ENCODE assay signal across 9 cellular contexts in the genomic region with DNA sequence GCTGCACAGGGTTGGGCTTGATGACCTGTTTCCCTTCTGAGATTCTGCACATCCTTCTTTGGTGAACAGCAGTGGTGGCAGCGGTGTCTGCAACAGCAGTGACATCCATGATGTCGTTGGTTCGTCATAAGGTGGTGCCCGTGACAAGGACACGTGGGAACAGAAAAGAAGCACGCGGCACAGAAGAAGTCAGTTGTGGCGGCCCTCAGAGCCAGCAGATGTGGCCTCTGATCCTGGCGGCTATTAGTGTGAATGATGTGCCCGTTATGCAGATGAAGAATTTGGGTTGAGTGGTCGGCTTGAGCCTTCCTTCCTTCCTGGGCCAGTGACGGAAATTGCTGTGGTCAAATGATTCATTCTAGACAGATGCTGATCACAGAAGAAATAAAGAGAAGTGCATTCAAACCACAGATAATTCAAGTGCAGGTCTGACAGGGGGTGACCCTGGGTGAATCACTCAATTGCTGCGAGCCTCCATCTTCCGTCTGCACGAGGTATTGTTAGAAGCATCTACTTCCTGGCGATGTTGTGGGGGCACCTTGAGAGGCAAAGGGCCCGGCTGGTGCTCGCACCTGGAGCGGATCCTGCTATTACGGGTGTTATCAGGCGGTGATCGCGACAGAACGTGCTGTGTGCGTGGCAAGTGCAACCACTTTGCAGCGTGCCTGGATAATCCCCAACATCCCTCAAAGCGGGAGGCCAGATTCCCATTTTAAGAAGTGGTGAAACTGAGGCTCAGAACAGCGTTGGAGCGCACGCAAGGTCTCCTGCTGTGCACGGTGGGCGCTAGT.
A peak's percentile ranks its signal among the peaks of the same experiment; 100 is the strongest.
DNase-seq lines count a peak whose midpoint lies in the region; ATAC-seq and TF ChIP-seq lines count a peak whose summit lies in the region.
"Had no signal": no experiment of that assay in that cellular context is flagged by ENCODE, and none has a peak within 500 bp of the region (broad histone marks: within the 10 kb centered on the region; RNA-seq: fewer than 3 reads in every experiment).

No MANE protein-coding gene starts in this region.

- 88% methylated on average over 32 of the region's 32 CpGs for WGBS in prostate gland

- ATAC-seq in HG03378 (IDR thresholded peaks at IDR 0.05; ENCODE audit: unreplicated experiment), result no peak
- no peak for ATAC-seq in GM18517 (IDR thresholded peaks at IDR 0.05; ENCODE audit: unreplicated experiment)

- DNase-seq in GM13977 (ENCODE audit: low spot score), result peak; percentile 58
- DNase-seq in T-helper 1 cell, result peak in 4 of 5 donors; percentile 13 to 84 (median 22)
- DNase-seq in amniotic stem cell (lab: John Stamatoyannopoulos, UW), result peak; percentile 32
- DNase-seq in non-pigmented ciliary epithelial cell (ENCODE audit: low read depth), result peak; percentile 77
- DNase-seq in head of caudate nucleus, result no peak
- no peak for DNase-seq in prostate gland (ENCODE audit: low spot score)
- DNase-seq: naive B cell had no signal

- TF ChIP-seq CTCF in GM13977 (IDR thresholded peaks at IDR 0.05; ENCODE audit: extremely low read depth, insufficient read depth, missing control alignments) (no peak), prostate gland (IDR thresholded peaks at IDR 0.05) (no peak)

- in situ Hi-C loops in GM13977 (cut with MboI; ENCODE audit: low pct_unique_long_range_greater_than_20kb, low sequenced_read_pairs, unreplicated experiment), result no loop called here

- no peak overlapping the region for H3K27ac ChIP-seq in prostate gland

- H3K4me1 ChIP-seq in prostate gland (replicated peaks), result no peaks in the 10 kb centered on the region

- no peaks in the 10 kb centered on the region for H3K9me3 ChIP-seq in prostate gland

- no peaks in the 10 kb centered on the region for H3K36me3 ChIP-seq in prostate gland

- H3K4me3 ChIP-seq in prostate gland, result no peak overlapping the region

- intact Hi-C loops in head of caudate nucleus (cut with DNase I), result no loop called here
- intact Hi-C loops in prostate gland (cut with DNase I), result no loop called here

- no peaks in the 10 kb centered on the region for H3K27me3 ChIP-seq in prostate gland (replicated peaks; ENCODE audit: insufficient read depth)

- no peak for TF ChIP-seq POLR2A in prostate gland (IDR thresholded peaks at IDR 0.05)

Comparison
In these comparisons a context has a peak if more than half of its experiments do, and no peak if none do; other contexts are left out.
1. DNase-seq: peak in GM13977 (single experiment), T-helper 1 cell (4 of 5), amniotic stem cell (single experiment) and non-pigmented ciliary epithelial cell (single experiment); none in head of caudate nucleus (0 of 42) and prostate gland (single experiment).